Comparison of ENCODE assay signal across 13 cellular contexts in genomic region chr9:133463234-133463863, GRCh38. TPM values are rescaled to one million over a fixed set of nuclear protein-coding genes. Genes with fewer than 3 reads are reported as not detected.
A peak's percentile ranks its signal among the peaks of the same experiment; 100 is the strongest.
DNase-seq lines count a peak whose midpoint lies in the region; ATAC-seq and TF ChIP-seq lines count a peak whose summit lies in the region.
"Had no signal": no experiment of that assay in that cellular context is flagged by ENCODE, and none has a peak within 500 bp of the region (broad histone marks: within the 10 kb centered on the region; RNA-seq: fewer than 3 reads in every experiment).

No MANE protein-coding gene starts in this region.

- peak overlapping the region; percentile 81 for H3K27ac Mint-ChIP-seq in stimulated activated memory B cell treated with anti-CD40 and anti-IgM and Interleukin-4, amounts not matched to agents 10 μg/mL and 1 μg/mL and 100 μg/mL, for 72 hours
- H3K27ac Mint-ChIP-seq: activated CD4-positive, alpha-beta T cell treated with anti-CD3 and anti-CD28 coated beads for 36 hours had no signal

- H3K36me3 ChIP-seq in ovary: no peaks in the 10 kb centered on the region
- H3K36me3 ChIP-seq: SJSA1 had no signal

- H3K4me1 ChIP-seq in ovary (ENCODE audit: insufficient read depth): peaks cover 3% of the 10 kb centered on the region

- no peak for TF ChIP-seq EP300 in ovary (IDR thresholded peaks at IDR 0.05)

- ATAC-seq in stimulated activated memory B cell treated with anti-CD40 and anti-IgM and Interleukin-4, amounts not matched to agents 10 μg/mL and 1 μg/mL and 100 μg/mL, for 72 hours: no peak
- ATAC-seq: activated CD4-positive, alpha-beta T cell treated with anti-CD3 and anti-CD28 coated beads for 36 hours had no signal

- intact Hi-C loops in ovary (cut with DNase I): no loop called here

- no peak overlapping the region for H3K27ac ChIP-seq in ovary
- H3K27ac ChIP-seq: SJSA1 had no signal

- H3K9me3 ChIP-seq in ovary: no peaks in the 10 kb centered on the region
- H3K9me3 ChIP-seq: SJSA1 had no signal

- peaks cover 9% of the 10 kb centered on the region for H3K36me3 Mint-ChIP-seq in stimulated activated memory B cell treated with anti-CD40 and anti-IgM and Interleukin-4, amounts not matched to agents 10 μg/mL and 1 μg/mL and 100 μg/mL, for 72 hours

- H3K4me3 ChIP-seq in epithelial cell of esophagus (ENCODE audit: low read length): no peak overlapping the region
- no peak overlapping the region for H3K4me3 ChIP-seq in ovary
- H3K4me3 ChIP-seq: SJSA1 had no signal

- no peak for TF ChIP-seq POLR2A in ovary (IDR thresholded peaks at IDR 0.05)

- CTCF ChIA-PET in HEK293T (lab: Yijun Ruan, JAX): no interaction called here

- POLR2A ChIA-PET in HEK293T (lab: Yijun Ruan, JAX): interaction anchor here (0.7 kb wide), 1 partner anchor 16 kb away, joined by 3 read pairs; no protein-coding TSS in a partner anchor

- no peak overlapping the region for H3K4me3 Mint-ChIP-seq in stimulated activated memory B cell treated with anti-CD40 and anti-IgM and Interleukin-4, amounts not matched to agents 10 μg/mL and 1 μg/mL and 100 μg/mL, for 72 hours
- H3K4me3 Mint-ChIP-seq: activated CD4-positive, alpha-beta T cell treated with anti-CD3 and anti-CD28 coated beads for 36 hours had no signal

- peaks cover 43% of the 10 kb centered on the region for H3K4me1 Mint-ChIP-seq in stimulated activated memory B cell treated with anti-CD40 and anti-IgM and Interleukin-4, amounts not matched to agents 10 μg/mL and 1 μg/mL and 100 μg/mL, for 72 hours
- H3K4me1 Mint-ChIP-seq: activated CD4-positive, alpha-beta T cell treated with anti-CD3 and anti-CD28 coated beads for 36 hours had no signal

- DNase-seq in SIG-M5 treated with dmso at 0.1 percent for 504 hours (lab: John Stamatoyannopoulos, UW; ENCODE audit: unreplicated experiment) (peak; percentile 7), SIG-M5 (lab: John Stamatoyannopoulos, UW) (no peak), NCI-H69 (lab: John Stamatoyannopoulos, UW) (peak; percentile 27), epithelial cell of esophagus (ENCODE audit: low read depth) (peak; percentile 59), HEK293T (ENCODE audit: extremely low spot score) (no peak), superior temporal gyrus (ENCODE audit: extremely low spot score) (no peak), ovary (no peak)
- DNase-seq: activated CD4-positive, alpha-beta T cell treated with anti-CD3 and anti-CD28 coated beads for 36 hours; cerebellar nuclear complex; islet precursor cell; NCI-H2029 had no signal

- WGBS in ovary, 3 donors: 83 to 88% (median 88%) methylated on average over 22 of the region's 22 CpGs

- no peaks in the 10 kb centered on the region for H3K9me3 Mint-ChIP-seq in stimulated activated memory B cell treated with anti-CD40 and anti-IgM and Interleukin-4, amounts not matched to agents 10 μg/mL and 1 μg/mL and 100 μg/mL, for 72 hours

- H3K27me3 Mint-ChIP-seq in stimulated activated memory B cell treated with anti-CD40 and anti-IgM and Interleukin-4, amounts not matched to agents 10 μg/mL and 1 μg/mL and 100 μg/mL, for 72 hours: no peaks in the 10 kb centered on the region
- H3K27me3 Mint-ChIP-seq: activated CD4-positive, alpha-beta T cell treated with anti-CD3 and anti-CD28 coated beads for 36 hours had no signal

- TF ChIP-seq CTCF in epithelial cell of esophagus (IDR thresholded peaks at IDR 0.05; ENCODE audit: insufficient read depth, low read depth, low read length, missing control alignments) (peak; percentile 60), ovary (IDR thresholded peaks at IDR 0.05) (no peak)

- H3K27me3 ChIP-seq in ovary: no peaks in the 10 kb centered on the region
- H3K27me3 ChIP-seq: SJSA1 had no signal

TF ChIP-seq in HEK293T, 16 proteins besides CTCF, POLR2A, EP300 and RAD21:
- no peak for TF ChIP-seq SUZ12 (IDR thresholded peaks at IDR 0.05)

RNA-seq across cellular contexts. Expression of gene CACFD1, which starts 3.6 kb away (rescaled TPM):
- total RNA-seq in ovary: 10 to 100 TPM in 6 of 7 donors, 1 to 10 TPM in 1; 8.2 to 23.4 (median 18.6) TPM
- 10 to 100 TPM in 1 of 2 donors, 1 to 10 TPM in 1; 1.6 to 16.0 TPM for polyA plus RNA-seq in ovary

RNA-seq across cellular contexts. Expression of gene SLC2A6, which starts 15.6 kb away (rescaled TPM):
- total RNA-seq in ovary: 1 to 10 TPM in 4 of 7 donors, under 1 TPM in 3; 0.48 to 7.4 (median 1.1) TPM
- under 1 TPM; 0.37 to 0.93 TPM for polyA plus RNA-seq in ovary

RNA-seq across cellular contexts. Expression of gene ADAMTS13, which starts 41.2 kb away (rescaled TPM):
- total RNA-seq in ovary: 1 to 10 TPM; 1.8 to 4.2 (median 3.6) TPM
- 1 to 10 TPM in 1 of 2 donors, under 1 TPM in 1; 0.45 to 3.8 TPM for polyA plus RNA-seq in ovary

RNA-seq across cellular contexts. Expression of gene REXO4, which starts 45.5 kb away (rescaled TPM):
- total RNA-seq in ovary: 10 to 100 TPM; 15.9 to 31.0 (median 21.9) TPM
- 10 to 100 TPM; 17.6 to 22.3 TPM for polyA plus RNA-seq in ovary

Comparison
In these comparisons a context has a peak if more than half of its experiments do, and no peak if none do; other contexts are left out.
1. DNase-seq: peak in SIG-M5 treated with dmso at 0.1 percent for 504 hours (single experiment), NCI-H69 (single experiment) and epithelial cell of esophagus (single experiment); none in SIG-M5 (single experiment), HEK293T (single experiment), superior temporal gyrus (single experiment) and ovary (0 of 5).